Comparison of ENCODE assay signal across 9 cellular contexts in the genomic region with DNA sequence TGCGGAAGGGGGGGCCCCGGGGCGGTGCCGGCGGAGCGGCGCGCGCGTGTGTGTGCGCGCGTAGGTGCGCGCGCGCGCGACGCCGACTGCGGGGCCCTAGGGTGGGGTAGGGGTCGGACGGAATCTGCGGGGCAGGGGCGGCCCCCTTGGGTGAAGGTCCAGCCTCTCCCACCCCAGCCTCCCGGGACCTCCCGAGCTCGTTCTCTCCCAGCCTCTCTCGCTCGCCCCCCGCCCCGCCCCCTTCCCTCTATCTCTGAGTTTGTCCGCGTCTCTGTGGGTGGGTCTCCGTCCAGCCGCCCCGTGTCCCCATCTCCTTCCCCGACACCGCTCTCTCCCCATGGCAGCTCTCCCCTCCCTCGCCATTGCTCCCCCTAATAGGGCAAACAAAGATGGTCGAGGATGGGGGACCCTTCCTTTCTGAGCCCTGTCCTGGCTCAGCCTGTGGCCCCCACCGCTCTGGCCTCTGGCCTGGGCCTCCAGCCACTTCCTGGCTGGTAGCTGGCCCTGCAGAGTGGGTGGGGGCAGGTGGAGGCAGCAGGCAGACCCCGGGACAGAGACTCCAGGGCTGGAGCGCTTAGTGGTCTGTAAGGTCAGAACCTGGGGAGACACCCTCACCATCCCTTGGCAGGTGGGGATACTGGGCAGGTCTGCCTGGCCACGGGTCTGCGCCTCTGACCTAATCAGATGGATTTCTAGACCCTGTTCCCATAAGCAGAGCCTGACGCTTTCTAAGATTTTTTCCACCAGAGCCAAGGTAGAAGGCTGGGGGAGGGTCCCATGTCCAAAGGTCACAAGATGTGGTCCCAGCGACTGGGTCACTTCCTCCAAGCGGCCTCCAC. TPM values are rescaled to one million over a fixed set of nuclear protein-coding genes. Genes with fewer than 3 reads are reported as not detected.
A peak's percentile ranks its signal among the peaks of the same experiment; 100 is the strongest.
DNase-seq lines count a peak whose midpoint lies in the region; ATAC-seq, FAIRE-seq and TF ChIP-seq lines count a peak whose summit lies in the region.
"Had no signal": no experiment of that assay in that cellular context is flagged by ENCODE, and none has a peak within 500 bp of the region (broad histone marks: within the 10 kb centered on the region; RNA-seq: fewer than 3 reads in every experiment).

No MANE protein-coding gene starts in this region.

- TF ChIP-seq POLR2A in GM12891 (IDR thresholded peaks at IDR 0.05; ENCODE audit: low read depth, low read length): no peak

- no peak overlapping the region for H3K27ac Mint-ChIP-seq in IgD-negative memory B cell
- no peak overlapping the region for H3K27ac Mint-ChIP-seq in stimulated activated memory B cell treated with anti-CD40 and anti-IgM and Interleukin-4, amounts not matched to agents 10 μg/mL and 1 μg/mL and 100 μg/mL, for 72 hours

- no peak for ATAC-seq in stimulated activated memory B cell treated with anti-CD40 and anti-IgM and Interleukin-4, amounts not matched to agents 10 μg/mL and 1 μg/mL and 100 μg/mL, for 72 hours
- no peak for ATAC-seq in GM21360 (IDR thresholded peaks at IDR 0.05; ENCODE audit: unreplicated experiment)

- H3K4me3 ChIP-seq in astrocyte of the spinal cord (ENCODE audit: low read depth, low read length): peak overlapping the region; percentile 29

- peaks cover 6 to 19% (median 16%) of the 10 kb centered on the region in 3 donors for H3K4me1 Mint-ChIP-seq in IgD-negative memory B cell
- peaks cover 34% of the 10 kb centered on the region for H3K4me1 Mint-ChIP-seq in stimulated activated memory B cell treated with anti-CD40 and anti-IgM and Interleukin-4, amounts not matched to agents 10 μg/mL and 1 μg/mL and 100 μg/mL, for 72 hours

- H3K27me3 Mint-ChIP-seq in IgD-negative memory B cell: peaks cover 32% of the 10 kb centered on the region
- peaks cover 85% of the 10 kb centered on the region for H3K27me3 Mint-ChIP-seq in stimulated activated memory B cell treated with anti-CD40 and anti-IgM and Interleukin-4, amounts not matched to agents 10 μg/mL and 1 μg/mL and 100 μg/mL, for 72 hours

- TF ChIP-seq CTCF in astrocyte of the spinal cord (IDR thresholded peaks at IDR 0.05; ENCODE audit: low read depth, low read length): no peak

- no peak for FAIRE-seq in GM12891 (lab: Jason Lieb, UNC)

- in situ Hi-C loops in astrocyte of the spinal cord (cut with HindIII; ENCODE audit: low sequenced_read_pairs): no loop called here

- no peak for DNase-seq in astrocyte of the spinal cord (ENCODE audit: low read depth, low spot score)
- DNase-seq in left kidney (ENCODE audit: low read depth, low spot score): peak; percentile 38
- DNase-seq in T1000 (lab: John Stamatoyannopoulos, UW): no peak
- DNase-seq in SIG-M5 treated with dmso at 0.1 percent for 504 hours (lab: John Stamatoyannopoulos, UW; ENCODE audit: unreplicated experiment): no peak
- no peak for DNase-seq in GM12891 (ENCODE audit: insufficient read length, low spot score)

- peak overlapping the region in 3 of 4 donors; percentile 63 to 85 (median 84) for H3K4me3 Mint-ChIP-seq in IgD-negative memory B cell
- H3K4me3 Mint-ChIP-seq in stimulated activated memory B cell treated with anti-CD40 and anti-IgM and Interleukin-4, amounts not matched to agents 10 μg/mL and 1 μg/mL and 100 μg/mL, for 72 hours: peak overlapping the region; percentile 76

- H3K9me3 Mint-ChIP-seq in IgD-negative memory B cell: no peaks in the 10 kb centered on the region
- no peaks in the 10 kb centered on the region for H3K9me3 Mint-ChIP-seq in stimulated activated memory B cell treated with anti-CD40 and anti-IgM and Interleukin-4, amounts not matched to agents 10 μg/mL and 1 μg/mL and 100 μg/mL, for 72 hours
- H3K9me3 Mint-ChIP-seq: activated naive CD4-positive, alpha-beta T cell treated with anti-CD3 and anti-CD28 coated beads, Interleukin-2, amount 50 U/mL, for 72 hours had no signal

- H3K36me3 Mint-ChIP-seq in IgD-negative memory B cell: no peaks in the 10 kb centered on the region
- H3K36me3 Mint-ChIP-seq in stimulated activated memory B cell treated with anti-CD40 and anti-IgM and Interleukin-4, amounts not matched to agents 10 μg/mL and 1 μg/mL and 100 μg/mL, for 72 hours: no peaks in the 10 kb centered on the region
- H3K36me3 Mint-ChIP-seq: activated naive CD4-positive, alpha-beta T cell treated with anti-CD3 and anti-CD28 coated beads, Interleukin-2, amount 50 U/mL, for 72 hours had no signal

TF ChIP-seq in GM12891, 5 proteins besides CTCF, POLR2A, EP300 and RAD21:
- TF ChIP-seq POLR2AphosphoS5 (IDR thresholded peaks at IDR 0.05; ENCODE audit: low read depth, low read length): no peak
- TF ChIP-seq TAF1 (IDR thresholded peaks at IDR 0.05; ENCODE audit: low read depth, low read length): no peak
- no peak for TF ChIP-seq PAX5 (IDR thresholded peaks at IDR 0.05; ENCODE audit: insufficient read depth, low read length, severe bottlenecking)
- TF ChIP-seq SPI1 (IDR thresholded peaks at IDR 0.05; ENCODE audit: low read depth, low read length): no peak
- no peak for TF ChIP-seq POU2F2 (IDR thresholded peaks at IDR 0.05; ENCODE audit: low read depth, low read length)

RNA-seq across cellular contexts. Expression of gene PRR5, which starts 32.9 kb away (rescaled TPM):
- polyA plus RNA-seq in IgD-negative memory B cell: 40.3 TPM
- polyA plus RNA-seq in GM12891 (2012; ENCODE audit: low read depth, missing spikeins): 0.21 TPM
